14 cellular contexts compared by ENCODE assay signal in genomic region chr11:113106507-113106906, GRCh38.
DNase-seq lines count a peak whose midpoint lies in the region; ATAC-seq and TF ChIP-seq lines count a peak whose summit lies in the region.
"Had no signal": no experiment of that assay in that cellular context is flagged by ENCODE, and none has a peak within 500 bp of the region (broad histone marks: within the 10 kb centered on the region; RNA-seq: fewer than 3 reads in every experiment).

No MANE protein-coding gene starts in this region.

- no peaks in the 10 kb centered on the region for H3K9me3 ChIP-seq in GM23248 (ENCODE audit: low read depth)
- H3K9me3 ChIP-seq in SJCRH30 (replicated peaks) = no peaks in the 10 kb centered on the region
- H3K9me3 ChIP-seq in tibial artery = no peaks in the 10 kb centered on the region
- H3K9me3 ChIP-seq: Peyer's patch had no signal

- H3K79me2 ChIP-seq in GM23248 (ENCODE audit: insufficient read depth) = no peaks in the 10 kb centered on the region

- in situ Hi-C loops in ACHN (cut with HindIII; ENCODE audit: low pct_ligation_motif_present, low pct_unique_long_range_greater_than_20kb, low sequenced_read_pairs) = no loop called here
- in situ Hi-C loops in GM23248 (cut with MboI) = loop anchor here (25.0 kb wide), 1 partner anchor 519 kb away; no protein-coding TSS in a partner anchor

- DNase-seq in ACHN (peak; percentile 36), GM23248 (peak; percentile 23), SJCRH30 (peak; percentile 64 to 81), foreskin melanocyte (peak; percentile 29), globus pallidus (ENCODE audit: low spot score) (no peak), tibial artery (no peak), NCI-H1105 (lab: John Stamatoyannopoulos, UW) (no peak)
- DNase-seq: activated CD8-positive, alpha-beta T cell treated with anti-CD3 and anti-CD28 coated beads for 36 hours; activated gamma-delta T cell; DMS53; NCI-H1092 treated with DMSO at 0.1 percent for 48 hours; NCI-H510A treated with DMSO at 0.1 percent for 48 hours; Peyer's patch had no signal

- TF ChIP-seq CTCF in tibial artery (IDR thresholded peaks at IDR 0.05) = no peak

- intact Hi-C loops in tibial artery (cut with DNase I; ENCODE audit: low total_unique reads) = no loop called here

- H3K4me3 ChIP-seq in GM23248 = no peak overlapping the region
- H3K4me3 ChIP-seq in SJCRH30 = 0 out of 2 replicates have a peak overlapping the region, but pooled peaks have one; percentile 1
- H3K4me3 ChIP-seq in tibial artery = no peak overlapping the region
- H3K4me3 ChIP-seq: Peyer's patch had no signal

- ATAC-seq in GM18505 (IDR thresholded peaks at IDR 0.05; ENCODE audit: unreplicated experiment) = no peak
- ATAC-seq: activated CD8-positive, alpha-beta T cell treated with anti-CD3 and anti-CD28 coated beads for 36 hours had no signal

- no peaks in the 10 kb centered on the region for H3K4me1 ChIP-seq in GM23248 (ENCODE audit: insufficient read depth)
- H3K4me1 ChIP-seq in SJCRH30 = peaks cover 28% of the 10 kb centered on the region
- H3K4me1 ChIP-seq in tibial artery = no peaks in the 10 kb centered on the region
- H3K4me1 ChIP-seq: Peyer's patch had no signal

- H3K9ac ChIP-seq in GM23248 = no peak overlapping the region

- no peak overlapping the region for H2AFZ ChIP-seq in GM23248

- 35 to 36% methylated on average over 2 of the region's 2 CpGs for WGBS in GM23248 (ENCODE audit: low coverage in 1 of 2, low lambda C conversion rate in 2 of 2, missing lambda C conversion rate in 2 of 2), 2 experiments

- H3K27ac ChIP-seq in GM23248 (no peak overlapping the region), SJCRH30 (peak overlapping the region; percentile 68), tibial artery (no peak overlapping the region)
- H3K27ac ChIP-seq: Peyer's patch had no signal

- H3K9me2 ChIP-seq in GM23248 (ENCODE audit: insufficient read depth) = no peaks in the 10 kb centered on the region

- H3K36me3 ChIP-seq in GM23248 (ENCODE audit: low read depth) (no peaks in the 10 kb centered on the region), SJCRH30 (no peaks in the 10 kb centered on the region), tibial artery (no peaks in the 10 kb centered on the region)
- H3K36me3 ChIP-seq: Peyer's patch had no signal

- no peaks in the 10 kb centered on the region for H3K27me3 ChIP-seq in GM23248 (replicated peaks; ENCODE audit: insufficient read depth)
- H3K27me3 ChIP-seq in SJCRH30 = no peaks in the 10 kb centered on the region
- H3K27me3 ChIP-seq in tibial artery = no peaks in the 10 kb centered on the region
- H3K27me3 ChIP-seq: Peyer's patch had no signal

- no peak for TF ChIP-seq POLR2A in GM18505 (IDR thresholded peaks at IDR 0.05; ENCODE audit: borderline replicate concordance, extremely low read depth, insufficient read depth, insufficient read length)

- no peak overlapping the region for H3K4me2 ChIP-seq in GM23248 (ENCODE audit: unreplicated experiment)

- no peaks in the 10 kb centered on the region for H3F3A ChIP-seq in GM23248 (ENCODE audit: insufficient read depth)

- no peaks in the 10 kb centered on the region for H4K20me1 ChIP-seq in GM23248 (ENCODE audit: insufficient read depth)

Comparison
In these comparisons a context has a peak if more than half of its experiments do, and no peak if none do; other contexts are left out.
1. DNase-seq: peak in ACHN (single experiment), GM23248 (single experiment), SJCRH30 (2 of 2) and foreskin melanocyte (single experiment); none in globus pallidus (single experiment), tibial artery (0 of 2) and NCI-H1105 (single experiment).